Comparison of ENCODE assay signal across 19 cellular contexts in the genomic region with DNA sequence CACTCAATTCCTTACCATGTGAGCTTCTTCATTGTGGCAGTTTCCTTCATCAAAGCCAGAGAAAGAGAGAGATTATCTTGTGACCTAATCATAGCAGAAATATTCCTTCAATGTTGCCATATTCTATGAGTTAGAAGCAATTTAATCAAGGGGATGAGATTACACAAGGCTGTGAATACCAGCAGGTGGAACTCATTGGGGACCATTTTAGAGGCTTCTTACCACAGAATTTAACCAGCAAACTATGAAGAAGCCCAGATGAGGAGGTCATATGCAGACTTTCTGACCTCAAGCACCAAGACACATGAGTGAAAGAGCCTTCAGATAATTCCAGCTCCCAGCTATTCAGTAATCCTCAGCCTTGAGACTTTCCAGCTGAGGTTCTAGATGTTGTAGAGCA. TPM values are rescaled to one million over a fixed set of nuclear protein-coding genes. Genes with fewer than 3 reads are reported as not detected.
A peak's percentile ranks its signal among the peaks of the same experiment; 100 is the strongest.
DNase-seq lines count a peak whose midpoint lies in the region; ATAC-seq and TF ChIP-seq lines count a peak whose summit lies in the region.
"Had no signal": no experiment of that assay in that cellular context is flagged by ENCODE, and none has a peak within 500 bp of the region (broad histone marks: within the 10 kb centered on the region; RNA-seq: fewer than 3 reads in every experiment).

No MANE protein-coding gene starts in this region.

- no peaks in the 10 kb centered on the region for H3K36me3 Mint-ChIP-seq in endodermal cell (ENCODE audit: low read depth)
- H3K36me3 Mint-ChIP-seq: CD8-positive, alpha-beta T cell had no signal

- H3K9me3 ChIP-seq in subcutaneous abdominal adipose tissue (ENCODE audit: control insufficient read depth in 5 of 5, low read length in 5 of 5) (no peaks in the 10 kb centered on the region), endodermal cell (ENCODE audit: control insufficient read depth, low read length) (peaks cover 17% of the 10 kb centered on the region)

- TF ChIP-seq CTCF in AG10803 (conservative IDR thresholded peaks at IDR 0.05; ENCODE audit: low read length) (no peak), foreskin keratinocyte (conservative IDR thresholded peaks at IDR 0.05) (no peak), endodermal cell (conservative IDR thresholded peaks at IDR 0.05) (no peak)

- H3K4me3 Mint-ChIP-seq in endodermal cell, result no peak overlapping the region
- H3K4me3 Mint-ChIP-seq: B cell; CD8-positive, alpha-beta T cell; GM23338; HFFc6 had no signal

- H3K4me3 ChIP-seq in AG10803 (ENCODE audit: low read length) (no peak overlapping the region), subcutaneous abdominal adipose tissue (ENCODE audit: low read depth in 1 of 5, low read length in 5 of 5) (no peak overlapping the region), endodermal cell (ENCODE audit: low read length) (no peak overlapping the region)
- H3K4me3 ChIP-seq: BLaER1 treated with 17β-estradiol and CSF1 and Interleukin-3, amounts not matched to agents 10 nM and 100 nM; GM23338 had no signal

- peaks cover 7% of the 10 kb centered on the region for H3K9me3 Mint-ChIP-seq in endodermal cell
- H3K9me3 Mint-ChIP-seq: CD8-positive, alpha-beta T cell; HFFc6 had no signal

- H3K27me3 Mint-ChIP-seq in endodermal cell (ENCODE audit: insufficient read depth), result peaks cover 6% of the 10 kb centered on the region

- H3K27me3 ChIP-seq in foreskin keratinocyte (no peaks in the 10 kb centered on the region), subcutaneous abdominal adipose tissue (ENCODE audit: control insufficient read depth in 5 of 5, insufficient read depth in 4 of 5, low read length in 5 of 5) (no peaks in the 10 kb centered on the region), endodermal cell (ENCODE audit: control insufficient read depth, insufficient read depth, low read length, poor library complexity, severe bottlenecking) (no peaks in the 10 kb centered on the region)
- H3K27me3 ChIP-seq: BLaER1 treated with 17β-estradiol and CSF1 and Interleukin-3, amounts not matched to agents 10 nM and 100 nM had no signal

- peak; percentile 65 for DNase-seq in AG10803 (ENCODE audit: low read depth)
- DNase-seq in amniotic epithelial cell (ENCODE audit: low read depth), result peak; percentile 16
- no peak for DNase-seq in foreskin keratinocyte
- DNase-seq in AML-193 (lab: John Stamatoyannopoulos, UW), result no peak
- DNase-seq in endodermal cell, result no peak
- DNase-seq in NCI-H1694 (lab: John Stamatoyannopoulos, UW), result no peak
- DNase-seq: Calu3; CD8-positive, alpha-beta T cell; DMS79 treated with DMSO at 0.1 percent for 48 hours; GF-D8; H7; HFFc6 had no signal

- no peak overlapping the region for H3K27ac Mint-ChIP-seq in endodermal cell
- H3K27ac Mint-ChIP-seq: B cell; CD8-positive, alpha-beta T cell had no signal

- H3K4me1 Mint-ChIP-seq in endodermal cell, result peaks cover 24% of the 10 kb centered on the region

- H3K4me1 ChIP-seq in foreskin keratinocyte (peaks cover 17% of the 10 kb centered on the region), subcutaneous abdominal adipose tissue (ENCODE audit: control insufficient read depth in 5 of 5, insufficient read depth in 5 of 5, low read length in 5 of 5) (peaks cover 11 to 58% (median 42%) of the 10 kb centered on the region in 5 donors), endodermal cell (ENCODE audit: control insufficient read depth, insufficient read depth, low read length) (peaks cover 6% of the 10 kb centered on the region)

- H3K27ac ChIP-seq in foreskin keratinocyte (peak overlapping the region; percentile 36), subcutaneous abdominal adipose tissue (ENCODE audit: low read depth, low read length) (peak overlapping the region; percentile 95), endodermal cell (ENCODE audit: low read depth, low read length) (no peak overlapping the region)
- H3K27ac ChIP-seq: BLaER1 treated with 17β-estradiol and CSF1 and Interleukin-3, amounts not matched to agents 10 nM and 100 nM; HL-60 had no signal

- ATAC-seq in foreskin keratinocyte, result no peak
- ATAC-seq: CD8-positive, alpha-beta T cell; GM23338; HCT116 had no signal

- H3K9ac ChIP-seq in subcutaneous abdominal adipose tissue (ENCODE audit: low read length in 5 of 5), result peak overlapping the region in 1 of 5 donors; percentile 63
- H3K9ac ChIP-seq in endodermal cell (ENCODE audit: extremely low read depth, low read length, poor library complexity, severe bottlenecking), result no peak overlapping the region
- H3K9ac ChIP-seq: BLaER1 treated with 17β-estradiol and CSF1 and Interleukin-3, amounts not matched to agents 10 nM and 100 nM had no signal

- H3K36me3 ChIP-seq in subcutaneous abdominal adipose tissue (ENCODE audit: control insufficient read depth in 5 of 5, insufficient read depth in 5 of 5, low read length in 5 of 5) (no peaks in the 10 kb centered on the region), endodermal cell (ENCODE audit: control insufficient read depth, insufficient read depth, low read length) (no peaks in the 10 kb centered on the region)
- H3K36me3 ChIP-seq: BLaER1 treated with 17β-estradiol and CSF1 and Interleukin-3, amounts not matched to agents 10 nM and 100 nM had no signal

RNA-seq across cellular contexts. Expression of a gene that starts 51.3 kb away (rescaled TPM):
- total RNA-seq in foreskin keratinocyte, result 28.7 and 34.1 TPM in 2 replicates
- 20.8 and 26.6 TPM in 2 replicates for polyA plus RNA-seq in foreskin keratinocyte
- total RNA-seq in endodermal cell, result 10 to 100 TPM; 20.6 to 35.5 TPM
- polyA plus RNA-seq in endodermal cell (2013, experiment 1 of 2), result 38.5 TPM
- 38.1 TPM for polyA plus RNA-seq in endodermal cell (2013, experiment 2 of 2)
- total RNA-seq: HT1080 had no signal

Comparison
In these comparisons a context has a peak if more than half of its experiments do, and no peak if none do; other contexts are left out.
1. DNase-seq: peak in AG10803 (single experiment) and amniotic epithelial cell (single experiment); none in foreskin keratinocyte (0 of 2), AML-193 (0 of 2), endodermal cell (single experiment) and NCI-H1694 (single experiment).